Comparison of ENCODE assay signal across 8 cellular contexts in the genomic region with DNA sequence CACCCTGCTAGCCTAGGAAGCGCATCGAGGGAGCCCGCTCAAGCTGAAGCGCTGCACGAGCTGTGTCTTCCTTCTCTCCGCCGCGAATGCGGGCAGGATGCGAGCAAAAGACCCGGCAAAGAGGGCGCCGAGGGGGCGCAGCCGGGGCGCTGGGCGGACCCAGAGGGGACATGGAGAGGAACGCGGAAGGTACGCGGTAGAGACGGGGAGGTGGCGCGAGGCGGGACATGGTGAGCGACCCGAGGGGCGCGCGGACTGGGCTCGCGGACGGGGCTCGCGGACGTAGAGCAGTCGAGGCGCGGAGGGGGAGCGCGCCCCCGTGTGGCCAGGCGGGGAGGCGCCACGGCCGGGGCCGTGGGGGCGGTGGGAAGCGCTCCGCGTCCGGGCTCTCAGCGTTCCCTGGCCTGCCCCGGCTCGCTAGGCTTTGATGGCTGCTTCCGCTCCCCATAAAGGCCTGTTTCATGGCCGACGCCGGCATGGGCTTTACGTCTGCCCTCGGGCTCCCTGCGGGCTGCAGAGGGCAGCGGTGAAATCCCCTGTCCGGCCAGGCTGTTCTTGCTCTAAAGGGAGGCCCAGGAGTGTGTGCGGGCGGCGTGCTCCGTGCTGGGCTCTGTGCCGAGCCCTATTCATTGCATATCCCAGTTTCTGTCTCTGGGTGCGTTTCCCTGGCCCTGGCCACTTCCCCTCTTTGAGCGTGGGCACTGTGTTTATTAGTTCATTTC. TPM values are rescaled to one million over a fixed set of nuclear protein-coding genes. Genes with fewer than 3 reads are reported as not detected.
A peak's percentile ranks its signal among the peaks of the same experiment; 100 is the strongest.
DNase-seq lines count a peak whose midpoint lies in the region; ATAC-seq lines count a peak whose summit lies in the region.

No MANE protein-coding gene starts in this region.

- DNase-seq in AG08395 (ENCODE audit: low spot score) (peak; percentile 84), NCI-H82 treated with DMSO at 0.1 percent for 48 hours (lab: John Stamatoyannopoulos, UW; ENCODE audit: unreplicated experiment) (peak; percentile 4), fibroblast of gingiva (ENCODE audit: low read depth) (peak; percentile 45), GOT3 (lab: John Stamatoyannopoulos, UW) (no peak)
- DNase-seq in activated T-cell treated with anti-CD3 and anti-CD28 coated beads, Interleukin-2, amount 50 U/mL, for 72 hours = peak; percentile 71 to 83
- DNase-seq in stimulated activated CD8-positive, alpha-beta memory T cell treated with anti-CD3 and anti-CD28 coated beads, Interleukin-7, amount 100 ng/mL, for 48 hours (ENCODE audit: extremely low read depth in 1 of 2, low read depth in 1 of 2) = peak; percentile 10 to 33

- H3K4me3 ChIP-seq in muscle layer of colon (ENCODE audit: low read depth in 1 of 2, low read length in 2 of 2) = peak overlapping the region; percentile 59

- H3K27ac ChIP-seq in muscle layer of colon (ENCODE audit: low read depth, low read length) = no peak overlapping the region

- H3K4me1 ChIP-seq in muscle layer of colon (ENCODE audit: insufficient read depth, low read length) = peaks cover 6% of the 10 kb centered on the region

- ATAC-seq in GM19397 (IDR thresholded peaks at IDR 0.05; ENCODE audit: unreplicated experiment) = peak; percentile 62
- peak; percentile 91 to 93 for ATAC-seq in activated T-cell treated with anti-CD3 and anti-CD28 coated beads, Interleukin-2, amount 50 U/mL, for 72 hours (replicated peaks in 1 of 2)

- H3K4me3 Mint-ChIP-seq in activated T-cell treated with anti-CD3 and anti-CD28 coated beads, Interleukin-2, amount 50 U/mL, for 72 hours = peak overlapping the region; percentile 73 to 76

- no peaks in the 10 kb centered on the region for H3K36me3 Mint-ChIP-seq in activated T-cell treated with anti-CD3 and anti-CD28 coated beads, Interleukin-2, amount 50 U/mL, for 72 hours (ENCODE audit: insufficient read depth in 2 of 2)

- peaks cover 4% of the 10 kb centered on the region for H3K4me1 Mint-ChIP-seq in activated T-cell treated with anti-CD3 and anti-CD28 coated beads, Interleukin-2, amount 50 U/mL, for 72 hours (ENCODE audit: low read depth)

- peaks cover 6 to 12% of the 10 kb centered on the region in 2 donors for H3K27me3 ChIP-seq in muscle layer of colon (ENCODE audit: control insufficient read depth in 1 of 2, insufficient read depth in 2 of 2, low read length in 2 of 2)

- peaks cover 87% of the 10 kb centered on the region for H3K27me3 Mint-ChIP-seq in activated T-cell treated with anti-CD3 and anti-CD28 coated beads, Interleukin-2, amount 50 U/mL, for 72 hours (ENCODE audit: low read depth)

- H3K36me3 ChIP-seq in muscle layer of colon (ENCODE audit: insufficient read depth, low read length) = no peaks in the 10 kb centered on the region

- no peak overlapping the region for H3K9ac ChIP-seq in muscle layer of colon (ENCODE audit: low read length)

- no peaks in the 10 kb centered on the region for H3K9me3 Mint-ChIP-seq in activated T-cell treated with anti-CD3 and anti-CD28 coated beads, Interleukin-2, amount 50 U/mL, for 72 hours

- no peaks in the 10 kb centered on the region for H3K9me3 ChIP-seq in muscle layer of colon (ENCODE audit: low read length)

- H3K27ac Mint-ChIP-seq in activated T-cell treated with anti-CD3 and anti-CD28 coated beads, Interleukin-2, amount 50 U/mL, for 72 hours = no peak overlapping the region

RNA-seq across cellular contexts. Expression of a gene that starts 31.2 kb away (rescaled TPM):
- total RNA-seq in activated T-cell treated with anti-CD3 and anti-CD28 coated beads, Interleukin-2, amount 50 U/mL, for 72 hours = not detected

RNA-seq across cellular contexts. Expression of a gene that starts 41.7 kb away (rescaled TPM):
- total RNA-seq in activated T-cell treated with anti-CD3 and anti-CD28 coated beads, Interleukin-2, amount 50 U/mL, for 72 hours = 1 to 10 TPM; 1.2 to 2.4 TPM
